ENCODE assay signal across 28 cellular contexts in genomic region chr12:106387847-106388246, GRCh38.
"Had no signal": no experiment of that assay in that cellular context is flagged by ENCODE, and none has a peak within 500 bp of the region (broad histone marks: within the 10 kb centered on the region; RNA-seq: fewer than 3 reads in every experiment).

No MANE protein-coding gene starts in this region.

- H3K4me3 ChIP-seq: colonic mucosa, esophagus muscularis mucosa, gastroesophageal sphincter, heart left ventricle, hepatocyte, lower lobe of right lung, right lobe of liver, thoracic aorta, tibial nerve, upper lobe of left lung had no signal

- H3K9me3 Mint-ChIP-seq: dendritic cell treated with granulocyte-macrophage colony-stimulating factor and Interleukin-4, amounts not matched to agents 40 ng/mL and 50 ng/mL, for 4 days; immature natural killer cell; natural killer cell; neural crest cell; stimulated activated naive B cell treated with anti-CD40 and anti-IgM and Interleukin-4, amounts not matched to agents 10 μg/mL and 1 μg/mL and 100 μg/mL, for 72 hours; stimulated activated naive CD8-positive, alpha-beta T cell treated with anti-CD3 and anti-CD28 coated beads, Interleukin-15, Interleukin-2, amounts not matched to agents 100 ng/mL and 50 ng/mL, for 24 hours had no signal

- DNase-seq: colonic mucosa; effector CD8-positive, alpha-beta T cell; heart left ventricle; immature natural killer cell; islet precursor cell; kidney glomerular epithelial cell; left colon; left ventricle myocardium superior; lower lobe of right lung; natural killer cell; right lobe of liver; small intestine; stimulated activated CD4-positive, alpha-beta T cell treated with anti-CD3 and anti-CD28 coated beads, Interleukin-15, amount 100 ng/mL, for 24 hours; stimulated activated CD4-positive, alpha-beta T cell treated with anti-CD3 and anti-CD28 coated beads, Interleukin-2, amount 100 ng/mL, for 48 hours; stimulated activated naive B cell treated with anti-CD40 and anti-IgM and Interleukin-4, amounts not matched to agents 10 μg/mL and 1 μg/mL and 100 μg/mL, for 72 hours; upper lobe of left lung had no signal

- H3K4me1 Mint-ChIP-seq: immature natural killer cell; natural killer cell; stimulated activated naive B cell treated with anti-CD40 and anti-IgM and Interleukin-4, amounts not matched to agents 10 μg/mL and 1 μg/mL and 100 μg/mL, for 72 hours had no signal

- H3K27me3 ChIP-seq: colonic mucosa, esophagus muscularis mucosa, foreskin keratinocyte, gastroesophageal sphincter, heart left ventricle, hepatocyte, neutrophil, right lobe of liver, tibial nerve, upper lobe of left lung had no signal

- H3K4me1 ChIP-seq: colonic mucosa, esophagus muscularis mucosa, foreskin keratinocyte, gastroesophageal sphincter, lower lobe of right lung, parathyroid adenoma, right lobe of liver, tibial nerve, upper lobe of left lung had no signal

- H3K36me3 ChIP-seq: colonic mucosa, thoracic aorta had no signal

- H3K27me3 Mint-ChIP-seq: progenitor cell of endocrine pancreas; stimulated activated naive B cell treated with anti-CD40 and anti-IgM and Interleukin-4, amounts not matched to agents 10 μg/mL and 1 μg/mL and 100 μg/mL, for 72 hours; stimulated activated naive CD8-positive, alpha-beta T cell treated with anti-CD3 and anti-CD28 coated beads, Interleukin-15, Interleukin-2, amounts not matched to agents 100 ng/mL and 50 ng/mL, for 24 hours had no signal

- H3K4me3 Mint-ChIP-seq: dendritic cell treated with granulocyte-macrophage colony-stimulating factor and Interleukin-4, amounts not matched to agents 40 ng/mL and 50 ng/mL, for 4 days; immature natural killer cell; natural killer cell; neural crest cell; stimulated activated naive B cell treated with anti-CD40 and anti-IgM and Interleukin-4, amounts not matched to agents 10 μg/mL and 1 μg/mL and 100 μg/mL, for 72 hours; stimulated activated naive CD8-positive, alpha-beta T cell treated with anti-CD3 and anti-CD28 coated beads, Interleukin-15, Interleukin-2, amounts not matched to agents 100 ng/mL and 50 ng/mL, for 24 hours had no signal

- H3K9me3 ChIP-seq: colonic mucosa, esophagus muscularis mucosa, gastroesophageal sphincter, lower lobe of right lung, neutrophil, right lobe of liver, thoracic aorta, tibial nerve, upper lobe of left lung had no signal

- H3K9ac ChIP-seq: parathyroid adenoma had no signal

- H3K27ac Mint-ChIP-seq: dendritic cell treated with granulocyte-macrophage colony-stimulating factor and Interleukin-4, amounts not matched to agents 40 ng/mL and 50 ng/mL, for 4 days; immature natural killer cell; natural killer cell; progenitor cell of endocrine pancreas; stimulated activated naive B cell treated with anti-CD40 and anti-IgM and Interleukin-4, amounts not matched to agents 10 μg/mL and 1 μg/mL and 100 μg/mL, for 72 hours; stimulated activated naive CD8-positive, alpha-beta T cell treated with anti-CD3 and anti-CD28 coated beads, Interleukin-15, Interleukin-2, amounts not matched to agents 100 ng/mL and 50 ng/mL, for 24 hours had no signal
